ENCODE assay signal across 15 cellular contexts in the genomic region with DNA sequence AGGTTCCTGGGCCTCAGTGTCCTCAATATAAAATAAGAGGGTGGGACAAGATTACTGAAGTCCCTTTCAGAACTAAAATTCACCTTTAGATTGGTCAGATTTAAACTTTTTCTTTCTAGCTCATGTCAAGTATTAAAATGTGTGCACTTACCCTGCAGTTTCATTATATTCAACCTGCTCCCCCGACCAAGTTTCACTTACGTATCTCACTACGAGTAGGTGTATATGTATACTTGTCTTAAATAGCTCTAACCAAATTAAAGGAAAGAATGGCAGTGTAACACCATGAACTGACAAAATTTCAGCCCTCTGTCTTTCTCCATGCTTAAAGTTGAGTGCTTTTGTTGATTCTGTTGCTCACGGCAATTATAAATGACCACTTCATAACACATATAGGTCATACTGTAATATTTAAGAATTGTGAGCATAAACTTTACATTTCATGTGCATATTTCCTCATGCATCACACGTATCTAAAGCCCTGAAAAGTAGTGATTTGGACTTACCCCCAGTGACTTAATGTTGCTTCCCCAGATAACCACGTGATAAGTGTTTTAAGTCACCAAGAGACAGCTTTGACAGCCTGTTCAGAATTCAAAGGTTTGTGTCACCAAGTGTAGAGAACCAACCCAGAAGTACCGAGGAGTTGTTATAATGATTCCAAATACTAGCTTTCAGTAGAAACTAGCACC.
DNase-seq lines count a peak whose midpoint lies in the region; ATAC-seq and TF ChIP-seq lines count a peak whose summit lies in the region.
"Had no signal": no experiment of that assay in that cellular context is flagged by ENCODE, and none has a peak within 500 bp of the region (broad histone marks: within the 10 kb centered on the region; RNA-seq: fewer than 3 reads in every experiment).

No MANE protein-coding gene starts in this region.

- no peak overlapping the region for H3K4me3 ChIP-seq in thyroid gland (replicated peaks in 1 of 3)

- no peaks in the 10 kb centered on the region for H3K9me3 Mint-ChIP-seq in stimulated activated naive CD8-positive, alpha-beta T cell treated with anti-CD3 and anti-CD28 coated beads, Interleukin-15, amount 100 ng/mL, for 72 hours

- 77 to 79% methylated on average over 7 of the region's 7 CpGs for WGBS in thyroid gland, 2 donors

- peaks cover 54 to 58% of the 10 kb centered on the region in 2 donors for H3K4me1 ChIP-seq in thyroid gland

- no peaks in the 10 kb centered on the region for H3K9me3 ChIP-seq in thyroid gland

- H3K36me3 ChIP-seq in thyroid gland = peaks cover 0 to 3% of the 10 kb centered on the region in 2 donors

- H3K27ac Mint-ChIP-seq in stimulated activated naive CD8-positive, alpha-beta T cell treated with anti-CD3 and anti-CD28 coated beads, Interleukin-15, amount 100 ng/mL, for 72 hours = peak overlapping the region in 1 of 2 donors; percentile 40

- peak in 1 of 2 donors; percentile 8 for TF ChIP-seq POLR2A in thyroid gland (IDR thresholded peaks at IDR 0.05)

- no peaks in the 10 kb centered on the region for H3K27me3 Mint-ChIP-seq in stimulated activated naive CD8-positive, alpha-beta T cell treated with anti-CD3 and anti-CD28 coated beads, Interleukin-15, amount 100 ng/mL, for 72 hours

- no peak for DNase-seq in stimulated activated naive CD8-positive, alpha-beta T cell treated with anti-CD3 and anti-CD28 coated beads, Interleukin-15, amount 100 ng/mL, for 72 hours
- DNase-seq in stimulated activated naive CD8-positive, alpha-beta T cell treated with anti-CD3 and anti-CD28 coated beads, Interleukin-15, Interleukin-2, amounts not matched to agents 100 U/mL and 50 U/mL, for 24 hours = no peak
- DNase-seq in thyroid gland = no peak
- DNase-seq in retina = no peak
- DNase-seq in stimulated activated CD4-positive, alpha-beta T cell treated with anti-CD3 and anti-CD28 coated beads, Interleukin-4, amount 100 ng/mL, for 1 hour = no peak
- no peak for DNase-seq in A172 (ENCODE audit: low spot score)
- DNase-seq: DND-41, midbrain, NCI-H1105 treated with DMSO at 0.1 percent for 48 hours, NCI-H526 treated with DMSO at 0.1 percent for 48 hours, SHP77, WERI-Rb-1 had no signal

- H3K27ac ChIP-seq in thyroid gland = peak overlapping the region; percentile 93 to 97 (median 93)
- H3K27ac ChIP-seq: epithelial cell of prostate, WERI-Rb-1 had no signal

- ATAC-seq in stimulated activated naive CD8-positive, alpha-beta T cell treated with anti-CD3 and anti-CD28 coated beads, Interleukin-15, amount 100 ng/mL, for 72 hours = peak; percentile 91
- ATAC-seq in stimulated activated naive CD8-positive, alpha-beta T cell treated with anti-CD3 and anti-CD28 coated beads, Interleukin-15, Interleukin-2, amounts not matched to agents 100 U/mL and 50 U/mL, for 24 hours = no peak
- ATAC-seq in GM21717 (IDR thresholded peaks at IDR 0.05; ENCODE audit: unreplicated experiment) (peak; percentile 61), HG03175 (IDR thresholded peaks at IDR 0.05; ENCODE audit: unreplicated experiment) (peak; percentile 72)

- no peaks in the 10 kb centered on the region for H3K27me3 ChIP-seq in thyroid gland

- no peak overlapping the region for H3K4me3 Mint-ChIP-seq in stimulated activated naive CD8-positive, alpha-beta T cell treated with anti-CD3 and anti-CD28 coated beads, Interleukin-15, amount 100 ng/mL, for 72 hours

- TF ChIP-seq CTCF in thyroid gland (IDR thresholded peaks at IDR 0.05) = no peak

- intact Hi-C loops in thyroid gland (cut with DNase I) = no loop called here

- peaks cover 18% of the 10 kb centered on the region for H3K4me1 Mint-ChIP-seq in stimulated activated naive CD8-positive, alpha-beta T cell treated with anti-CD3 and anti-CD28 coated beads, Interleukin-15, amount 100 ng/mL, for 72 hours
